In the genomic region with DNA sequence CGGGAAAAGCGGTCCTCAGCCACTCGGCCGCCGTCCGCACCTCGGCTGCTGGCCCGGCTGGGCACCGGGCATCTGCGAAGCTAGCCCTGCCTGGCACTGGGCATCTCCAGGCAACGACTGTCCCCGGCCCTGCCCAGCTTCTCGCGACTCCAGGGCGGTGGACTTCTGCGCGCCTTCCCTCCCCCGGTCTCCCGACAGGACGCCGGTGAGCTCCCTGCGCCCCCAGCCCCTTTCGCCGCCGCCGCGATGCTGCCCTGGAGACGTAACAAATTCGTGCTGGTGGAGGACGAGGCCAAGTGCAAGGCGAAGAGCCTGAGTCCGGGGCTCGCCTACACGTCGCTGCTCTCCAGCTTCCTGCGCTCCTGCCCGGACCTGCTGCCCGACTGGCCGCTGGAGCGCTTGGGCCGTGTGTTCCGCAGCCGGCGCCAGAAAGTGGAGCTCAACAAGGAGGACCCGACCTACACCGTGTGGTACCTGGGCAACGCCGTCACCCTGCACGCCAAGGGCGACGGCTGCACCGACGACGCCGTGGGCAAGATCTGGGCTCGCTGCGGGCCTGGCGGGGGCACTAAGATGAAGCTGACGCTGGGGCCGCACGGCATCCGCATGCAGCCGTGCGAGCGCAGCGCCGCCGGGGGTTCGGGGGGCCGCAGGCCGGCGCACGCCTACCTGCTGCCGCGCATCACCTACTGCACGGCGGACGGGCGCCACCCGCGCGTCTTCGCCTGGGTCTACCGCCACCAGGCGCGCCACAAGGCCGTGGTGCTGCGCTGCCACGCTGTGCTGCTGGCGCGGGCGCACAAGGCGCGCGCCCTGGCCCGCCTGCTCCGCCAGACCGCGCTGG, we compare ENCODE assay signal across 9 cellular contexts. TPM values are rescaled to one million over a fixed set of nuclear protein-coding genes. Genes with fewer than 3 reads are reported as not detected.
A peak's percentile ranks its signal among the peaks of the same experiment; 100 is the strongest.
DNase-seq lines count a peak whose midpoint lies in the region; ATAC-seq and TF ChIP-seq lines count a peak whose summit lies in the region.
"Had no signal": no experiment of that assay in that cellular context is flagged by ENCODE, and none has a peak within 500 bp of the region (broad histone marks: within the 10 kb centered on the region; RNA-seq: fewer than 3 reads in every experiment).

No MANE protein-coding gene starts in this region.

- H3K4me3 ChIP-seq in BLaER1 (peak overlapping the region; percentile 53), fibroblast of lung (replicated peaks in 1 of 4; ENCODE audit: control extremely low read depth in 1 of 4, insufficient read depth in 1 of 4, low read depth in 3 of 4, low read length in 4 of 4) (no peak overlapping the region)

- H4K20me1 ChIP-seq in BLaER1 = peaks cover 38% of the 10 kb centered on the region
- no peaks in the 10 kb centered on the region for H4K20me1 ChIP-seq in fibroblast of lung (ENCODE audit: control insufficient read depth, extremely low read depth, insufficient read depth, low read length)

- H2AFZ ChIP-seq in fibroblast of lung (ENCODE audit: low read length) = no peak overlapping the region

- POLR2A ChIA-PET in activated CD8-positive, alpha-beta T cell treated with anti-CD3 and anti-CD28 coated beads for 36 hours (lab: Charles Lee) = no interaction called here

- peaks cover 48% of the 10 kb centered on the region for H3K27me3 ChIP-seq in BLaER1
- peaks cover 42% of the 10 kb centered on the region for H3K27me3 ChIP-seq in fibroblast of lung (ENCODE audit: control insufficient read depth, insufficient read depth, low read length)

- H3K4me3 Mint-ChIP-seq in nephron = peak overlapping the region; percentile 88 to 92 (median 89)
- no peak overlapping the region for H3K4me3 Mint-ChIP-seq in activated CD8-positive, alpha-beta T cell treated with anti-CD3 and anti-CD28 coated beads for 36 hours

- CTCF ChIA-PET in activated CD8-positive, alpha-beta T cell treated with anti-CD3 and anti-CD28 coated beads for 36 hours (lab: Charles Lee) = interaction anchor here (2.2 kb wide), 1 partner anchor 80 kb away, joined by 9 read pairs; a partner anchor contains a TSS

- peak overlapping the region; percentile 86 for H3K4me2 ChIP-seq in BLaER1
- peak overlapping the region; percentile 35 for H3K4me2 ChIP-seq in fibroblast of lung (ENCODE audit: extremely low read depth, insufficient read depth, low read length)

- H3K79me2 ChIP-seq in fibroblast of lung (ENCODE audit: control insufficient read depth, insufficient read depth, low read length) = no peaks in the 10 kb centered on the region

- no peaks in the 10 kb centered on the region for H3K9me3 Mint-ChIP-seq in nephron
- H3K9me3 Mint-ChIP-seq in activated CD8-positive, alpha-beta T cell treated with anti-CD3 and anti-CD28 coated beads for 36 hours = no peaks in the 10 kb centered on the region

- H3K27ac Mint-ChIP-seq in nephron = no peak overlapping the region
- H3K27ac Mint-ChIP-seq in activated CD8-positive, alpha-beta T cell treated with anti-CD3 and anti-CD28 coated beads for 36 hours = no peak overlapping the region

- H3K36me3 ChIP-seq in BLaER1 = no peaks in the 10 kb centered on the region
- no peaks in the 10 kb centered on the region for H3K36me3 ChIP-seq in fibroblast of lung (ENCODE audit: control insufficient read depth, insufficient read depth, low read length)

- H3K9ac ChIP-seq in BLaER1 (no peak overlapping the region), fibroblast of lung (ENCODE audit: insufficient read depth, low read length) (no peak overlapping the region)

- peak; percentile 62 for DNase-seq in NCI-H2171 (lab: John Stamatoyannopoulos, UW)
- DNase-seq in fibroblast of lung (ENCODE audit: low read depth in 2 of 2) = peak; percentile 16 to 49
- no peak for DNase-seq in activated CD8-positive, alpha-beta T cell treated with anti-CD3 and anti-CD28 coated beads for 36 hours
- DNase-seq in 8988T = no peak
- DNase-seq in activated CD8-positive, alpha-beta memory T cell treated with anti-CD3 and anti-CD28 coated beads, Interleukin-2, amount 50 U/mL, for 48 hours = no peak
- DNase-seq in stimulated activated CD4-positive, alpha-beta T cell treated with anti-CD3 and anti-CD28 coated beads, Interleukin-12 subunit alpha, Interleukin-12 subunit beta, amount 100 ng/mL, for 4 hours = no peak
- DNase-seq: activated CD4-positive, alpha-beta T cell treated with anti-CD3 and anti-CD28 coated beads, Interleukin-2, amount 50 U/mL, for 4 hours had no signal

- H3K9me3 ChIP-seq in BLaER1 (no peaks in the 10 kb centered on the region), fibroblast of lung (ENCODE audit: control insufficient read depth, insufficient read depth, low read depth, low read length) (no peaks in the 10 kb centered on the region)

- H3K27ac ChIP-seq in BLaER1 (no peak overlapping the region), fibroblast of lung (ENCODE audit: insufficient read depth, low read length) (no peak overlapping the region)

- intact Hi-C loops in activated CD8-positive, alpha-beta T cell treated with anti-CD3 and anti-CD28 coated beads for 36 hours (cut with micrococcal nuclease) = no loop called here

- no peak for ATAC-seq in activated CD8-positive, alpha-beta T cell treated with anti-CD3 and anti-CD28 coated beads for 36 hours

- peaks cover 26% of the 10 kb centered on the region for H3K4me1 Mint-ChIP-seq in nephron
- H3K4me1 Mint-ChIP-seq in activated CD8-positive, alpha-beta T cell treated with anti-CD3 and anti-CD28 coated beads for 36 hours (ENCODE audit: low read depth) = no peaks in the 10 kb centered on the region

- no peak for TF ChIP-seq CTCF in fibroblast of lung (conservative IDR thresholded peaks at IDR 0.05 in 1 of 2, IDR thresholded peaks at IDR 0.05 in 1 of 2; ENCODE audit: low read depth in 1 of 2, low read length in 2 of 2)
- no peak for TF ChIP-seq CTCF in nephron (IDR thresholded peaks at IDR 0.05; ENCODE audit: unreplicated experiment in 3 of 3)
- no peak for TF ChIP-seq CTCF in activated CD8-positive, alpha-beta T cell treated with anti-CD3 and anti-CD28 coated beads for 36 hours (IDR thresholded peaks at IDR 0.05)

- no peaks in the 10 kb centered on the region for H3K36me3 Mint-ChIP-seq in nephron (ENCODE audit: low read depth)
- no peaks in the 10 kb centered on the region for H3K36me3 Mint-ChIP-seq in activated CD8-positive, alpha-beta T cell treated with anti-CD3 and anti-CD28 coated beads for 36 hours (ENCODE audit: low read depth)

- H3K4me1 ChIP-seq in BLaER1 = peaks cover 43% of the 10 kb centered on the region
- H3K4me1 ChIP-seq in fibroblast of lung (ENCODE audit: control insufficient read depth, extremely low read depth, insufficient read depth, low read length) = no peaks in the 10 kb centered on the region

- peaks cover 43% of the 10 kb centered on the region for H3K27me3 Mint-ChIP-seq in nephron (ENCODE audit: low read depth)
- H3K27me3 Mint-ChIP-seq in activated CD8-positive, alpha-beta T cell treated with anti-CD3 and anti-CD28 coated beads for 36 hours = peaks cover 30% of the 10 kb centered on the region

RNA-seq across cellular contexts. Expression of a gene that starts 0.6 kb away (rescaled TPM):
- under 0.01 TPM in 1 of 2 replicates, not detected in the other for total RNA-seq in fibroblast of lung
- polyA plus RNA-seq in fibroblast of lung = 0.02 TPM in 1 of 2 replicates, not detected in the other
- not detected in 2 replicates for polyA plus RNA-seq in fibroblast of lung (2012)
- polyA minus RNA-seq in fibroblast of lung (ENCODE audit: low replicate concordance) = not detected in 2 replicates
- not detected for total RNA-seq in activated CD8-positive, alpha-beta T cell treated with anti-CD3 and anti-CD28 coated beads for 36 hours

RNA-seq across cellular contexts. Expression of a gene that starts 35.9 kb away (rescaled TPM):
- total RNA-seq in fibroblast of lung = 0.50 TPM in 1 of 2 replicates, not detected in the other
- polyA plus RNA-seq in fibroblast of lung = 3.0 and 4.2 TPM in 2 replicates
- polyA plus RNA-seq in fibroblast of lung (2012) = 3.5 and 4.9 TPM in 2 replicates
- polyA minus RNA-seq in fibroblast of lung (ENCODE audit: low replicate concordance) = 9.2 and 9.3 TPM in 2 replicates
- not detected for total RNA-seq in activated CD8-positive, alpha-beta T cell treated with anti-CD3 and anti-CD28 coated beads for 36 hours

RNA-seq across cellular contexts. Expression of a gene that starts 45.0 kb away (rescaled TPM):
- 21.8 and 26.9 TPM in 2 replicates for total RNA-seq in fibroblast of lung
- polyA plus RNA-seq in fibroblast of lung = 25.7 and 31.9 TPM in 2 replicates
- polyA plus RNA-seq in fibroblast of lung (2012) = 25.5 and 34.3 TPM in 2 replicates
- polyA minus RNA-seq in fibroblast of lung (ENCODE audit: low replicate concordance) = 45.2 and 78.8 TPM in 2 replicates
- 10 to 100 TPM; 11.9 to 12.0 TPM for total RNA-seq in activated CD8-positive, alpha-beta T cell treated with anti-CD3 and anti-CD28 coated beads for 36 hours

Comparison
In these comparisons a context has a peak if more than half of its experiments do, and no peak if none do; other contexts are left out.
1. DNase-seq: peak in NCI-H2171 (single experiment) and fibroblast of lung (2 of 2); none in activated CD8-positive, alpha-beta T cell treated with anti-CD3 and anti-CD28 coated beads for 36 hours (single experiment), 8988T (single experiment), activated CD8-positive, alpha-beta memory T cell treated with anti-CD3 and anti-CD28 coated beads, Interleukin-2, amount 50 U/mL, for 48 hours (single experiment) and stimulated activated CD4-positive, alpha-beta T cell treated with anti-CD3 and anti-CD28 coated beads, Interleukin-12 subunit alpha, Interleukin-12 subunit beta, amount 100 ng/mL, for 4 hours (single experiment).